ENCODE assay signal across 17 cellular contexts in genomic region chr6:83709748-83710050, GRCh38. TPM values are rescaled to one million over a fixed set of nuclear protein-coding genes. Genes with fewer than 3 reads are reported as not detected.
DNase-seq lines count a peak whose midpoint lies in the region; ATAC-seq and TF ChIP-seq lines count a peak whose summit lies in the region.
"Had no signal": no experiment of that assay in that cellular context is flagged by ENCODE, and none has a peak within 500 bp of the region (broad histone marks: within the 10 kb centered on the region; RNA-seq: fewer than 3 reads in every experiment).

No MANE protein-coding gene starts in this region.

- 19 to 20% methylated on average over 8 of the region's 8 CpGs for WGBS in testis, 2 donors

- peaks cover 38% of the 10 kb centered on the region for H3K27me3 Mint-ChIP-seq in activated T-cell treated with anti-CD3 and anti-CD28 coated beads, Interleukin-2, amount 50 U/mL, for 72 hours (ENCODE audit: low read depth)
- peaks cover 76% of the 10 kb centered on the region for H3K27me3 Mint-ChIP-seq in mesothelial cell of epicardium (ENCODE audit: low read depth)

- no peaks in the 10 kb centered on the region for H3K27me3 ChIP-seq in testis

- H3K27ac ChIP-seq in testis: no peak overlapping the region
- H3K27ac ChIP-seq: right lobe of liver had no signal

- DNase-seq in activated T-cell treated with anti-CD3 and anti-CD28 coated beads, Interleukin-2, amount 50 U/mL, for 72 hours: no peak
- no peak for DNase-seq in activated T-cell treated with anti-CD3 and anti-CD28 coated beads, Interleukin-2, amount 50 U/mL, for 48 hours
- DNase-seq in cerebellar cortex (ENCODE audit: low spot score) (peak; percentile 57), mesothelial cell of epicardium (ENCODE audit: low spot score in 2 of 2, unreplicated experiment in 2 of 2) (no peak), testis (no peak)
- no peak for DNase-seq in effector CD8-positive, alpha-beta T cell (lab: John Stamatoyannopoulos, UW)
- DNase-seq: activated CD4-positive, alpha-beta T cell treated with anti-CD3 and anti-CD28 coated beads, Interleukin-2, amount 50 U/mL, for 1 hour; amniotic stem cell; GDM1; stimulated activated CD4-positive, alpha-beta T cell treated with anti-CD3 and anti-CD28 coated beads, Interleukin-4, amount 100 ng/mL, for 24 hours; T-helper 9 cell had no signal

- ATAC-seq in activated T-cell treated with anti-CD3 and anti-CD28 coated beads, Interleukin-2, amount 50 U/mL, for 72 hours (replicated peaks in 1 of 2): no peak
- ATAC-seq in GM19324 (IDR thresholded peaks at IDR 0.05; ENCODE audit: low FRiP score, unreplicated experiment) (no peak), GM21528 (IDR thresholded peaks at IDR 0.05; ENCODE audit: low FRiP score, unreplicated experiment) (no peak)
- ATAC-seq: mucosa of descending colon had no signal

- peaks cover 2% of the 10 kb centered on the region in 2 donors for H3K36me3 Mint-ChIP-seq in activated T-cell treated with anti-CD3 and anti-CD28 coated beads, Interleukin-2, amount 50 U/mL, for 72 hours (ENCODE audit: insufficient read depth in 2 of 2)
- no peaks in the 10 kb centered on the region for H3K36me3 Mint-ChIP-seq in mesothelial cell of epicardium

- TF ChIP-seq POLR2A in testis (IDR thresholded peaks at IDR 0.05): no peak

- intact Hi-C loops in testis (cut with DNase I; ENCODE audit: low total_unique reads): no loop called here

- H3K36me3 ChIP-seq in testis (ENCODE audit: low read depth, missing control alignments): no peaks in the 10 kb centered on the region
- H3K36me3 ChIP-seq: right lobe of liver had no signal

- TF ChIP-seq CTCF in mesothelial cell of epicardium (IDR thresholded peaks at IDR 0.05; ENCODE audit: unreplicated experiment) (no peak), testis (IDR thresholded peaks at IDR 0.05) (no peak)

- H3K9me3 Mint-ChIP-seq in activated T-cell treated with anti-CD3 and anti-CD28 coated beads, Interleukin-2, amount 50 U/mL, for 72 hours: peaks cover 2 to 4% of the 10 kb centered on the region in 2 donors
- peaks cover 19% of the 10 kb centered on the region for H3K9me3 Mint-ChIP-seq in mesothelial cell of epicardium

- no peaks in the 10 kb centered on the region for H3K9me3 ChIP-seq in testis
- H3K9me3 ChIP-seq: mucosa of descending colon, right lobe of liver had no signal

- peak overlapping the region; percentile 75 to 78 for H3K4me3 Mint-ChIP-seq in activated T-cell treated with anti-CD3 and anti-CD28 coated beads, Interleukin-2, amount 50 U/mL, for 72 hours
- H3K4me3 Mint-ChIP-seq in mesothelial cell of epicardium: peak overlapping the region; percentile 83
- H3K4me3 Mint-ChIP-seq: activated T-helper 1 cell treated with anti-CD3 and anti-CD28 coated beads, Interleukin-12 subunit alpha, Interleukin-12 subunit beta, Interleukin-2, Interleukin-4 antibody, amounts not matched to agents 30 ng/mL and 10 ng/mL and 1 ng/mL, durations not matched to agents 14 hours and 24 hours and 36 hours; dendritic cell treated with granulocyte-macrophage colony-stimulating factor and Interleukin-4, amounts not matched to agents 40 ng/mL and 50 ng/mL, for 4 days had no signal

- peak overlapping the region; percentile 63 to 65 for H3K4me3 ChIP-seq in testis
- H3K4me3 ChIP-seq: mucosa of descending colon had no signal

- H3K4me1 Mint-ChIP-seq in activated T-cell treated with anti-CD3 and anti-CD28 coated beads, Interleukin-2, amount 50 U/mL, for 72 hours (ENCODE audit: low read depth): peaks cover 4% of the 10 kb centered on the region
- peaks cover 8% of the 10 kb centered on the region for H3K4me1 Mint-ChIP-seq in mesothelial cell of epicardium

- no peak overlapping the region for H3K27ac Mint-ChIP-seq in activated T-cell treated with anti-CD3 and anti-CD28 coated beads, Interleukin-2, amount 50 U/mL, for 72 hours
- H3K27ac Mint-ChIP-seq in mesothelial cell of epicardium: no peak overlapping the region
- H3K27ac Mint-ChIP-seq: activated T-helper 1 cell treated with anti-CD3 and anti-CD28 coated beads, Interleukin-12 subunit alpha, Interleukin-12 subunit beta, Interleukin-2, Interleukin-4 antibody, amounts not matched to agents 30 ng/mL and 10 ng/mL and 1 ng/mL, durations not matched to agents 14 hours and 24 hours and 36 hours; dendritic cell treated with granulocyte-macrophage colony-stimulating factor and Interleukin-4, amounts not matched to agents 40 ng/mL and 50 ng/mL, for 4 days had no signal

- H3K4me1 ChIP-seq in testis: no peaks in the 10 kb centered on the region

RNA-seq across cellular contexts. Expression of gene SNAP91, which starts 0.8 kb away (rescaled TPM):
- not detected for total RNA-seq in activated T-cell treated with anti-CD3 and anti-CD28 coated beads, Interleukin-2, amount 50 U/mL, for 72 hours
- 0.40 to 1.3 TPM (median 0.88 TPM) in 3 replicates for total RNA-seq in mesothelial cell of epicardium
- total RNA-seq in testis: 10 to 100 TPM; 13.3 to 32.9 TPM
- polyA plus RNA-seq in testis (ENCODE audit: insufficient read depth, low read depth, low replicate concordance): 37.5 TPM
- total RNA-seq: activated T-helper 1 cell treated with anti-CD3 and anti-CD28 coated beads, Interleukin-12 subunit alpha, Interleukin-12 subunit beta, Interleukin-2, Interleukin-4 antibody, amounts not matched to agents 30 ng/mL and 10 ng/mL and 1 ng/mL, durations not matched to agents 14 hours and 24 hours and 36 hours; right lobe of liver had no signal
